In the genomic region with DNA sequence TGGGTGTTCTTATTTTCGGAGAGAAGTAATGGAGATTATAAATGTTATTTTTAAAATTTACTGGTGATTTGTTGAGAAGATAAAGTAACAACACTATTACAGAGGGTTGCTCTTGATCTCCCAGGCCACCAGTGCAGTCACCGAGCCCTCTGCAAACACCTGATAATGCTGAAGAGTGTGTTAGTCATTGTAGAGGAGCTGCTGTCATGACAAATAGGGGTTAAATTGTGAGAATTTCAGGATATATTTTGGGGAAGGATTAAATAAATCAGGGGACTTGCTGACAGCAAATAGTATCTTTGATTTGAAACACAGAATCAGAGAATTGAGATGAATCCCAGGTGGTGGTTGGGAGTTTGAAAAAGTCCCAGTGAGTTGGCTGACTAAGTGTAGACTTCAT, we compare ENCODE assay signal across 9 cellular contexts. TPM values are rescaled to one million over a fixed set of nuclear protein-coding genes. Genes with fewer than 3 reads are reported as not detected.
"Had no signal": no experiment of that assay in that cellular context is flagged by ENCODE, and none has a peak within 500 bp of the region (broad histone marks: within the 10 kb centered on the region; RNA-seq: fewer than 3 reads in every experiment).

No MANE protein-coding gene starts in this region.

- H3K4me3 ChIP-seq: GM23248, HAP-1 had no signal

- ATAC-seq: HCT116, HepG2 had no signal

- H3K4me1 ChIP-seq: HAP-1 had no signal

- H2AFZ ChIP-seq: GM23248 had no signal

- H3K9ac ChIP-seq: GM23248 had no signal

- H3K36me3 ChIP-seq: HAP-1 had no signal

- H3K9me3 ChIP-seq: HAP-1 had no signal

- H3K27ac ChIP-seq: GM23248, HL-60 had no signal

- FAIRE-seq: HepG2 had no signal

- DNase-seq: GM23248, GOT3, H7, HFFc6 had no signal

RNA-seq across cellular contexts. Expression of gene HAND2, which starts 16.7 kb away (rescaled TPM):
- total RNA-seq: H7, HepG2 had no signal
- polyA plus RNA-seq: HepG2, IgD-negative memory B cell had no signal
